Comparison of ENCODE assay signal across 1 cellular context in the genomic region with DNA sequence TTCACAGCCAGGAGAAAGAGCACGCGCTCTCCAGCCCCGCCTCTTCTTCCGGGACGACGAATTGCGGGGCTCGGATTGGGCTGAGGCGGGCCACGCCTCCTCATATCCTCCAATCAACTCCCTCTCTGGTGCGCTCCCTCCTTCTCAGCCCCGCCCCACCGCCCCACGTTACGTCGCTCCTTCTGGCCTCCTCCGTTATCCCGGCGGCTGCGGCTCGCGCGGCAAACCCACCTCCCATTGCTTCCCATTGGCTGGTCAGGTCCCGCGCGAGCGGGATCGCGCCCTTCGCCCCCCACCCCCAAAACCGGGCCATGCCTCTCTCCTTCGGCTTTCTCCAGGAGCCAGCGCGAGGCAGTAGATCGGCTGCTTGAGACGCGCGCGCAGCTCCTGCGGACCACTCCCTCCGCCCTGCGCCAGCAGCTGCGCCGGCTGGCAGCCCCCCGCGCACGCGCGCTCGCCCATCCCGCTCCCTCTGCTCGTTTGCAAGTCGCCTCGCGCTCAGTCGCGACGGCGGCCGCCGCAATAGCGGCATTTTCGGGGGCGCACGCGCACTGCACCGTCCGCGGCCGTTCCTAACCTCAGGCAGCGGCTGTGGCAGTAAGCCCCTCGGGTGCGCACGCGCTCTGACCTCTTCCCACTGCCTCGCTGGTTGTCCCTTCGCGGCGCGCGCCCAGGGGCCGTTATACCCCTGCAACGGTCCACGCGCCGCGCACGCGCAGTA.
TF ChIP-seq lines count a peak whose summit lies in the region.

No MANE protein-coding gene starts in this region.

TF ChIP-seq in A549, 52 proteins besides CTCF, POLR2A, EP300 and RAD21 (continued from another document):
- TF ChIP-seq, protein P1, sequence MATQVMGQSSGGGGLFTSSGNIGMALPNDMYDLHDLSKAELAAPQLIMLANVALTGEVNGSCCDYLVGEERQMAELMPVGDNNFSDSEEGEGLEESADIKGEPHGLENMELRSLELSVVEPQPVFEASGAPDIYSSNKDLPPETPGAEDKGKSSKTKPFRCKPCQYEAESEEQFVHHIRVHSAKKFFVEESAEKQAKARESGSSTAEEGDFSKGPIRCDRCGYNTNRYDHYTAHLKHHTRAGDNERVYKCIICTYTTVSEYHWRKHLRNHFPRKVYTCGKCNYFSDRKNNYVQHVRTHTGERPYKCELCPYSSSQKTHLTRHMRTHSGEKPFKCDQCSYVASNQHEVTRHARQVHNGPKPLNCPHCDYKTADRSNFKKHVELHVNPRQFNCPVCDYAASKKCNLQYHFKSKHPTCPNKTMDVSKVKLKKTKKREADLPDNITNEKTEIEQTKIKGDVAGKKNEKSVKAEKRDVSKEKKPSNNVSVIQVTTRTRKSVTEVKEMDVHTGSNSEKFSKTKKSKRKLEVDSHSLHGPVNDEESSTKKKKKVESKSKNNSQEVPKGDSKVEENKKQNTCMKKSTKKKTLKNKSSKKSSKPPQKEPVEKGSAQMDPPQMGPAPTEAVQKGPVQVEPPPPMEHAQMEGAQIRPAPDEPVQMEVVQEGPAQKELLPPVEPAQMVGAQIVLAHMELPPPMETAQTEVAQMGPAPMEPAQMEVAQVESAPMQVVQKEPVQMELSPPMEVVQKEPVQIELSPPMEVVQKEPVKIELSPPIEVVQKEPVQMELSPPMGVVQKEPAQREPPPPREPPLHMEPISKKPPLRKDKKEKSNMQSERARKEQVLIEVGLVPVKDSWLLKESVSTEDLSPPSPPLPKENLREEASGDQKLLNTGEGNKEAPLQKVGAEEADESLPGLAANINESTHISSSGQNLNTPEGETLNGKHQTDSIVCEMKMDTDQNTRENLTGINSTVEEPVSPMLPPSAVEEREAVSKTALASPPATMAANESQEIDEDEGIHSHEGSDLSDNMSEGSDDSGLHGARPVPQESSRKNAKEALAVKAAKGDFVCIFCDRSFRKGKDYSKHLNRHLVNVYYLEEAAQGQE (IDR thresholded peaks at IDR 0.05): peak; percentile 87
- TF ChIP-seq KDM1A (IDR thresholded peaks at IDR 0.05; ENCODE audit: low read depth) (no peak), POLR2AphosphoS2 (conservative IDR thresholded peaks at IDR 0.05; ENCODE audit: low read length) (no peak), CHD4 (IDR thresholded peaks at IDR 0.05; ENCODE audit: borderline replicate concordance) (no peak), EHF (CRISPR knock-in tag; IDR thresholded peaks at IDR 0.05) (no peak), CBX8 (IDR thresholded peaks at IDR 0.05) (no peak), CBX2 (IDR thresholded peaks at IDR 0.05; ENCODE audit: borderline replicate concordance, low read depth) (no peak), MAFK (IDR thresholded peaks at IDR 0.05; ENCODE audit: partially characterized antibody) (no peak), GATA3 (IDR thresholded peaks at IDR 0.05; ENCODE audit: borderline replicate concordance) (no peak; the same call in 1 of the 2 replicates), HOXB13 (CRISPR knock-in tag; IDR thresholded peaks at IDR 0.05; ENCODE audit: low read depth) (no peak), FOSB (CRISPR knock-in tag; IDR thresholded peaks at IDR 0.05) (no peak), SREBF2 (IDR thresholded peaks at IDR 0.05) (no peak), ZFP36 (IDR thresholded peaks at IDR 0.05; ENCODE audit: borderline replicate concordance, partially characterized antibody) (no peak), NFE2L2 (conservative IDR thresholded peaks at IDR 0.05; ENCODE audit: low read length) (no peak), JUN (IDR thresholded peaks at IDR 0.05) (peak; percentile 93 to 94), FOSL2 (IDR thresholded peaks at IDR 0.05) (no peak), FOSL2 (CRISPR knock-in tag; IDR thresholded peaks at IDR 0.05) (no peak), RARB (CRISPR knock-in tag; IDR thresholded peaks at IDR 0.05) (no peak), MYC (IDR thresholded peaks at IDR 0.05; ENCODE audit: borderline replicate concordance, low read length) (peak; percentile 68; the same call in 1 of the 2 replicates), NPAS2 (CRISPR knock-in tag; IDR thresholded peaks at IDR 0.05; ENCODE audit: borderline replicate concordance) (no peak), RCOR1 (IDR thresholded peaks at IDR 0.05; ENCODE audit: low read depth, low read length) (no peak), TFCP2L1 (CRISPR knock-in tag; IDR thresholded peaks at IDR 0.05) (peak; percentile 81; the same call in 1 of the 2 replicates), HDAC2 (IDR thresholded peaks at IDR 0.05) (no peak), CHD2 (IDR thresholded peaks at IDR 0.05; ENCODE audit: low read length, partially characterized antibody) (peak; percentile 90), EHMT2 (IDR thresholded peaks at IDR 0.05; ENCODE audit: low read depth) (no peak)
- TF ChIP-seq, protein P2, sequence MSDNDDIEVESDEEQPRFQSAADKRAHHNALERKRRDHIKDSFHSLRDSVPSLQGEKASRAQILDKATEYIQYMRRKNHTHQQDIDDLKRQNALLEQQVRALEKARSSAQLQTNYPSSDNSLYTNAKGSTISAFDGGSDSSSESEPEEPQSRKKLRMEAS (IDR thresholded peaks at IDR 0.05): peak; percentile 99
- TF ChIP-seq, protein P3, sequence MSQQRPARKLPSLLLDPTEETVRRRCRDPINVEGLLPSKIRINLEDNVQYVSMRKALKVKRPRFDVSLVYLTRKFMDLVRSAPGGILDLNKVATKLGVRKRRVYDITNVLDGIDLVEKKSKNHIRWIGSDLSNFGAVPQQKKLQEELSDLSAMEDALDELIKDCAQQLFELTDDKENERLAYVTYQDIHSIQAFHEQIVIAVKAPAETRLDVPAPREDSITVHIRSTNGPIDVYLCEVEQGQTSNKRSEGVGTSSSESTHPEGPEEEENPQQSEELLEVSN (IDR thresholded peaks at IDR 0.05; ENCODE audit: borderline replicate concordance, low read depth): peak; percentile 96
- TF ChIP-seq, protein P4, sequence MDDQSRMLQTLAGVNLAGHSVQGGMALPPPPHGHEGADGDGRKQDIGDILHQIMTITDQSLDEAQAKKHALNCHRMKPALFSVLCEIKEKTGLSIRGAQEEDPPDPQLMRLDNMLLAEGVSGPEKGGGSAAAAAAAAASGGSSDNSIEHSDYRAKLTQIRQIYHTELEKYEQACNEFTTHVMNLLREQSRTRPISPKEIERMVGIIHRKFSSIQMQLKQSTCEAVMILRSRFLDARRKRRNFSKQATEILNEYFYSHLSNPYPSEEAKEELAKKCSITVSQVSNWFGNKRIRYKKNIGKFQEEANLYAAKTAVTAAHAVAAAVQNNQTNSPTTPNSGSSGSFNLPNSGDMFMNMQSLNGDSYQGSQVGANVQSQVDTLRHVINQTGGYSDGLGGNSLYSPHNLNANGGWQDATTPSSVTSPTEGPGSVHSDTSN (IDR thresholded peaks at IDR 0.05): no peak
- TF ChIP-seq, protein P5, sequence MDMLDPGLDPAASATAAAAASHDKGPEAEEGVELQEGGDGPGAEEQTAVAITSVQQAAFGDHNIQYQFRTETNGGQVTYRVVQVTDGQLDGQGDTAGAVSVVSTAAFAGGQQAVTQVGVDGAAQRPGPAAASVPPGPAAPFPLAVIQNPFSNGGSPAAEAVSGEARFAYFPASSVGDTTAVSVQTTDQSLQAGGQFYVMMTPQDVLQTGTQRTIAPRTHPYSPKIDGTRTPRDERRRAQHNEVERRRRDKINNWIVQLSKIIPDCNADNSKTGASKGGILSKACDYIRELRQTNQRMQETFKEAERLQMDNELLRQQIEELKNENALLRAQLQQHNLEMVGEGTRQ (IDR thresholded peaks at IDR 0.05): peak; percentile 72
- TF ChIP-seq, protein P6, sequence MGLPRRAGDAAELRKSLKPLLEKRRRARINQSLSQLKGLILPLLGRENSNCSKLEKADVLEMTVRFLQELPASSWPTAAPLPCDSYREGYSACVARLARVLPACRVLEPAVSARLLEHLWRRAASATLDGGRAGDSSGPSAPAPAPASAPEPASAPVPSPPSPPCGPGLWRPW (IDR thresholded peaks at IDR 0.05): no peak
- TF ChIP-seq, protein P7, sequence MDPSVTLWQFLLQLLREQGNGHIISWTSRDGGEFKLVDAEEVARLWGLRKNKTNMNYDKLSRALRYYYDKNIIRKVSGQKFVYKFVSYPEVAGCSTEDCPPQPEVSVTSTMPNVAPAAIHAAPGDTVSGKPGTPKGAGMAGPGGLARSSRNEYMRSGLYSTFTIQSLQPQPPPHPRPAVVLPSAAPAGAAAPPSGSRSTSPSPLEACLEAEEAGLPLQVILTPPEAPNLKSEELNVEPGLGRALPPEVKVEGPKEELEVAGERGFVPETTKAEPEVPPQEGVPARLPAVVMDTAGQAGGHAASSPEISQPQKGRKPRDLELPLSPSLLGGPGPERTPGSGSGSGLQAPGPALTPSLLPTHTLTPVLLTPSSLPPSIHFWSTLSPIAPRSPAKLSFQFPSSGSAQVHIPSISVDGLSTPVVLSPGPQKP (IDR thresholded peaks at IDR 0.05; ENCODE audit: low read depth, low read length): no peak
